Comparison of ENCODE assay signal across 1 cellular context in the genomic region with DNA sequence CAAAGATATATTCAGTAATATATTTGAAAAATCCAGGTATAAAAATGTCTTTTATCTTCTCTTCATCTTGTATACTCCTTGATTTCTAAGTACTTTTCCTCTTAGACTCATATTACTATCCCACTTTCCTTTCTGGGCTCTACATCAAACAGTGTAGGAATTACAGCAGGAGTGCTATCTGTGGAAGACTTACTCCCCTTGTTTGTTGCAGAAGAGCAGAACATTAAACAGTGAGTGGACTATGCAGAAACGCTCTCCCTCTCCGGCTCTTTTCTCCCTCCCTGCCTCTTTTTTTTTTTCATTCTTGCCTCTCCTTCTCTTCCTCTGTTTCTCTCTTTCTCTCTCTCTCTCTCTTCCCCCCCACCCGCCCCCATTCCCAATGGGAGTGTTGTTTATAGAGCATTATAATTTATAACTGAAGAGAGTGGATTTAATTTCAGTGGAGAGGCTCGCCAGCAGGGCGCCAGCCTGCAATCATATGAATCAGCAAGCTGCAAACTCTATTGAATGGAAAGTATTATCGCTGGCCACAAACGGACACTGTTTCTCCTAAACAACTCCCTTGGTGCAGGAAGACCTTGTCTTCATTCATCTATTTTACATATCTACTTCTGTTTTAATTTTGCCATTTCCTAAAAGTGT.
TF ChIP-seq lines count a peak whose summit lies in the region.

No MANE protein-coding gene starts in this region.

TF ChIP-seq in SK-N-SH, 30 proteins besides CTCF, POLR2A, EP300 and RAD21 (continued from another document):
- TF ChIP-seq, protein P1, sequence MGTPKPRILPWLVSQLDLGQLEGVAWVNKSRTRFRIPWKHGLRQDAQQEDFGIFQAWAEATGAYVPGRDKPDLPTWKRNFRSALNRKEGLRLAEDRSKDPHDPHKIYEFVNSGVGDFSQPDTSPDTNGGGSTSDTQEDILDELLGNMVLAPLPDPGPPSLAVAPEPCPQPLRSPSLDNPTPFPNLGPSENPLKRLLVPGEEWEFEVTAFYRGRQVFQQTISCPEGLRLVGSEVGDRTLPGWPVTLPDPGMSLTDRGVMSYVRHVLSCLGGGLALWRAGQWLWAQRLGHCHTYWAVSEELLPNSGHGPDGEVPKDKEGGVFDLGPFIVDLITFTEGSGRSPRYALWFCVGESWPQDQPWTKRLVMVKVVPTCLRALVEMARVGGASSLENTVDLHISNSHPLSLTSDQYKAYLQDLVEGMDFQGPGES (IDR thresholded peaks at IDR 0.05; ENCODE audit: low read depth, low read length), result no peak
- TF ChIP-seq TAF1 (IDR thresholded peaks at IDR 0.05; ENCODE audit: borderline replicate concordance, low read depth, low read length) (peak; percentile 66), POLR2AphosphoS5 (IDR thresholded peaks at IDR 0.05; ENCODE audit: low read depth, low read length) (peak; percentile 89)
TF ChIP-seq in SK-N-SH: peak in this region for 17.
